ENCODE assay signal across 34 cellular contexts in genomic region chr4:5192678-5193077, GRCh38.
DNase-seq lines count a peak whose midpoint lies in the region; ATAC-seq and TF ChIP-seq lines count a peak whose summit lies in the region.
"Had no signal": no experiment of that assay in that cellular context is flagged by ENCODE, and none has a peak within 500 bp of the region (broad histone marks: within the 10 kb centered on the region; RNA-seq: fewer than 3 reads in every experiment).

No MANE protein-coding gene starts in this region.

- H3F3A ChIP-seq in OCI-LY1 (ENCODE audit: insufficient read depth, low read length), result no peaks in the 10 kb centered on the region

- H3K4me2 ChIP-seq in OCI-LY1 (ENCODE audit: low read length) (no peak overlapping the region), neuronal stem cell (ENCODE audit: insufficient read depth, low read length, poor library complexity, severe bottlenecking) (no peak overlapping the region), H9 (ENCODE audit: insufficient read depth, insufficient read length, low read length) (no peak overlapping the region)
- H3K4me2 ChIP-seq: A549; BLaER1; BLaER1 treated with 17β-estradiol and CSF1 and Interleukin-3, amounts not matched to agents 10 nM and 100 nM had no signal

- H2AK5ac ChIP-seq in neuronal stem cell (ENCODE audit: low read depth, low read length) (no peak overlapping the region), H9 (ENCODE audit: insufficient read length, low read length) (no peak overlapping the region)

- H3K27me3 Mint-ChIP-seq in osteocyte (ENCODE audit: unreplicated experiment) (no peaks in the 10 kb centered on the region), H9 (ENCODE audit: low read depth) (peaks cover 7% of the 10 kb centered on the region; the same call in 1 of the 2 replicates)
- H3K27me3 Mint-ChIP-seq: B cell; CD4-positive, alpha-beta memory T cell; CD4-positive, alpha-beta T cell; CD4-positive, CD25-positive, alpha-beta regulatory T cell had no signal

- H2BK20ac ChIP-seq in H9 (ENCODE audit: low read depth, low read length, poor library complexity, severe bottlenecking), result no peak overlapping the region

- H3K4me1 ChIP-seq in left ventricle myocardium inferior (no peaks in the 10 kb centered on the region), OCI-LY1 (ENCODE audit: insufficient read depth, low read length, severe bottlenecking) (peaks cover 29% of the 10 kb centered on the region), neuronal stem cell (ENCODE audit: control insufficient read depth in 2 of 2, insufficient read depth in 1 of 2, low read depth in 1 of 2, low read length in 2 of 2) (no peaks in the 10 kb centered on the region), H9 (ENCODE audit: insufficient read depth, low read length) (no peaks in the 10 kb centered on the region)
- H3K4me1 ChIP-seq: A549, Caco-2 had no signal

- H2BK120ac ChIP-seq in neuronal stem cell (ENCODE audit: low read depth, low read length) (no peak overlapping the region), H9 (ENCODE audit: low read depth, low read length, poor library complexity, severe bottlenecking) (no peak overlapping the region)

- H3K56ac ChIP-seq in H9 (ENCODE audit: insufficient read length, low read depth, low read length), result no peak overlapping the region

- H3K36me3 ChIP-seq in left ventricle myocardium inferior, result no peaks in the 10 kb centered on the region
- no peaks in the 10 kb centered on the region for H3K36me3 ChIP-seq in OCI-LY1 (ENCODE audit: insufficient read depth, low read length)
- H3K36me3 ChIP-seq in neuronal stem cell (replicated peaks in 1 of 2; ENCODE audit: control insufficient read depth in 2 of 2, insufficient read depth in 2 of 2, low read length in 2 of 2), result no peaks in the 10 kb centered on the region
- H3K36me3 ChIP-seq: BE2C; BLaER1; BLaER1 treated with 17β-estradiol and CSF1 and Interleukin-3, amounts not matched to agents 10 nM and 100 nM had no signal

- TF ChIP-seq CTCF in left ventricle myocardium inferior (IDR thresholded peaks at IDR 0.05; ENCODE audit: borderline replicate concordance), result no peak
- TF ChIP-seq CTCF in OCI-LY1 (IDR thresholded peaks at IDR 0.05; ENCODE audit: low read length), result no peak
- TF ChIP-seq CTCF in osteocyte (IDR thresholded peaks at IDR 0.05), result no peak
- TF ChIP-seq CTCF in H9 (conservative IDR thresholded peaks at IDR 0.05), result no peak

- H3K9me3 Mint-ChIP-seq in osteocyte (ENCODE audit: unreplicated experiment), result no peaks in the 10 kb centered on the region
- H3K9me3 Mint-ChIP-seq in H9, result no peaks in the 10 kb centered on the region
- H3K9me3 Mint-ChIP-seq: CD14-positive monocyte; CD4-positive, alpha-beta T cell; CD4-positive, CD25-positive, alpha-beta regulatory T cell; CD8-positive, alpha-beta memory T cell; CD8-positive, alpha-beta T cell had no signal

- H3K9ac ChIP-seq in OCI-LY1 (ENCODE audit: low read length) (no peak overlapping the region), neuronal stem cell (ENCODE audit: low read depth, low read length, poor library complexity) (peak overlapping the region; percentile 14), H9 (ENCODE audit: extremely low read depth, insufficient read length, low read length) (no peak overlapping the region)
- H3K9ac ChIP-seq: BLaER1; BLaER1 treated with 17β-estradiol and CSF1 and Interleukin-3, amounts not matched to agents 10 nM and 100 nM had no signal

- no peaks in the 10 kb centered on the region for H3K9me3 ChIP-seq in left ventricle myocardium inferior (replicated peaks)
- H3K9me3 ChIP-seq in OCI-LY1 (ENCODE audit: low read length), result no peaks in the 10 kb centered on the region
- no peaks in the 10 kb centered on the region for H3K9me3 ChIP-seq in neuronal stem cell (replicated peaks in 1 of 2; ENCODE audit: control insufficient read depth in 2 of 2, insufficient read depth in 1 of 2, low read depth in 1 of 2, low read length in 2 of 2)
- H3K9me3 ChIP-seq in H9 (ENCODE audit: control insufficient read depth, low read depth, low read length), result no peaks in the 10 kb centered on the region
- H3K9me3 ChIP-seq: A549, BE2C, BLaER1, Caco-2 had no signal

- H2BK5ac ChIP-seq in neuronal stem cell (ENCODE audit: low read length), result no peak overlapping the region
- H2BK5ac ChIP-seq in H9 (ENCODE audit: insufficient read length, low read length), result no peak overlapping the region

- intact Hi-C loops in Right ventricle myocardium inferior (cut with DNase I), result no loop called here
- intact Hi-C loops in left ventricle myocardium inferior (cut with micrococcal nuclease), result no loop called here

- no peak for ATAC-seq in Right ventricle myocardium inferior
- ATAC-seq: A549; CD8-positive, alpha-beta T cell had no signal

- H3K4me3 ChIP-seq in left ventricle myocardium inferior, result no peak overlapping the region
- H3K4me3 ChIP-seq in OCI-LY1 (ENCODE audit: low read depth, low read length, poor library complexity, severe bottlenecking), result no peak overlapping the region
- no peak overlapping the region for H3K4me3 ChIP-seq in neuronal stem cell (ENCODE audit: low read length in 2 of 2)
- H3K4me3 ChIP-seq: A549; BLaER1; BLaER1 treated with 17β-estradiol and CSF1 and Interleukin-3, amounts not matched to agents 10 nM and 100 nM had no signal

- H3K14ac ChIP-seq in neuronal stem cell (ENCODE audit: low read length), result no peak overlapping the region
- no peak overlapping the region for H3K14ac ChIP-seq in H9 (ENCODE audit: insufficient read depth, low read length)

- H3K79me2 ChIP-seq in OCI-LY1 (ENCODE audit: insufficient read depth, low read length) (no peaks in the 10 kb centered on the region), H9 (ENCODE audit: insufficient read depth, low read length) (no peaks in the 10 kb centered on the region)

- H3K23ac ChIP-seq in neuronal stem cell (ENCODE audit: low read depth, low read length, poor library complexity), result no peak overlapping the region
- no peak overlapping the region for H3K23ac ChIP-seq in H9 (ENCODE audit: insufficient read length, low read depth, low read length)

- H4K20me1 ChIP-seq in OCI-LY1 (ENCODE audit: insufficient read depth, low read length), result no peaks in the 10 kb centered on the region
- H4K20me1 ChIP-seq in H9 (ENCODE audit: control insufficient read depth, insufficient read depth, insufficient read length), result no peaks in the 10 kb centered on the region
- H4K20me1 ChIP-seq: BLaER1; BLaER1 treated with 17β-estradiol and CSF1 and Interleukin-3, amounts not matched to agents 10 nM and 100 nM had no signal

- H3K27ac Mint-ChIP-seq in osteocyte (ENCODE audit: unreplicated experiment) (peak overlapping the region; percentile 86), H9 (no peak overlapping the region)
- H3K27ac Mint-ChIP-seq: B cell; CD14-positive monocyte; CD4-positive, alpha-beta memory T cell; CD4-positive, alpha-beta T cell; CD4-positive, CD25-positive, alpha-beta regulatory T cell; CD8-positive, alpha-beta T cell had no signal

- H3K9me2 ChIP-seq in OCI-LY1 (ENCODE audit: low read depth, low read length), result no peaks in the 10 kb centered on the region

- no peak overlapping the region for H3T11ph ChIP-seq in H9 (ENCODE audit: low read length)

- H4K5ac ChIP-seq in H9 (ENCODE audit: insufficient read length, low read depth, low read length), result no peak overlapping the region

- H2BK12ac ChIP-seq in neuronal stem cell (ENCODE audit: low read length) (no peak overlapping the region), H9 (ENCODE audit: insufficient read length, low read depth, low read length) (no peak overlapping the region)

- no peaks in the 10 kb centered on the region for H3K23me2 ChIP-seq in H9 (ENCODE audit: insufficient read length, low read depth, low read length, poor library complexity, severe bottlenecking)

- no peak overlapping the region for H3K4me3 Mint-ChIP-seq in osteocyte (ENCODE audit: unreplicated experiment)
- H3K4me3 Mint-ChIP-seq in H9, result no peak overlapping the region
- H3K4me3 Mint-ChIP-seq: B cell; CD14-positive monocyte; CD4-positive, alpha-beta memory T cell; CD4-positive, alpha-beta T cell; CD4-positive, CD25-positive, alpha-beta regulatory T cell; CD8-positive, alpha-beta memory T cell; CD8-positive, alpha-beta T cell had no signal

- peaks cover 3% of the 10 kb centered on the region for H3K36me3 Mint-ChIP-seq in osteocyte (ENCODE audit: unreplicated experiment)
- no peaks in the 10 kb centered on the region; a peak in 1 of 7 replicates for H3K36me3 Mint-ChIP-seq in H9 (ENCODE audit: insufficient read depth in 1 of 3, low read depth in 3 of 3)
- H3K36me3 Mint-ChIP-seq: CD4-positive, alpha-beta memory T cell; CD4-positive, CD25-positive, alpha-beta regulatory T cell; CD8-positive, alpha-beta memory T cell; CD8-positive, alpha-beta T cell had no signal

- no peak overlapping the region for H3K18ac ChIP-seq in neuronal stem cell (ENCODE audit: low read length)
- H3K18ac ChIP-seq in H9 (ENCODE audit: insufficient read length, low read depth, low read length), result no peak overlapping the region

- no peak overlapping the region for H2BK15ac ChIP-seq in neuronal stem cell (ENCODE audit: low read length)
- no peak overlapping the region for H2BK15ac ChIP-seq in H9 (ENCODE audit: low read depth, low read length)

- H4K91ac ChIP-seq in neuronal stem cell (ENCODE audit: low read depth, low read length, poor library complexity) (no peak overlapping the region), H9 (ENCODE audit: insufficient read length, low read depth, low read length) (no peak overlapping the region)

- H3K79me1 ChIP-seq in neuronal stem cell (ENCODE audit: low read depth, low read length), result no peaks in the 10 kb centered on the region
- H3K79me1 ChIP-seq in H9 (ENCODE audit: insufficient read depth, low read depth, low read length, poor library complexity, severe bottlenecking), result no peaks in the 10 kb centered on the region

- H3K27me3 ChIP-seq in left ventricle myocardium inferior (ENCODE audit: low read depth) (no peaks in the 10 kb centered on the region), OCI-LY1 (ENCODE audit: insufficient read depth, low read length) (no peaks in the 10 kb centered on the region), neuronal stem cell (ENCODE audit: control insufficient read depth in 3 of 3, insufficient read depth in 3 of 3, low read depth in 1 of 3, low read length in 3 of 3) (no peaks in the 10 kb centered on the region), H9 (ENCODE audit: insufficient read depth, low read length) (no peaks in the 10 kb centered on the region)
- H3K27me3 ChIP-seq: BLaER1; BLaER1 treated with 17β-estradiol and CSF1 and Interleukin-3, amounts not matched to agents 10 nM and 100 nM had no signal

- DNase-seq in Right ventricle myocardium inferior (ENCODE audit: missing footprints), result peak; percentile 60
- no peak for DNase-seq in left ventricle myocardium inferior
- no peak for DNase-seq in neuronal stem cell (ENCODE audit: low spot score)
- DNase-seq in osteocyte (ENCODE audit: extremely low spot score, unreplicated experiment), result no peak
- no peak for DNase-seq in NCI-H1092 treated with DMSO at 0.1 percent for 48 hours (lab: John Stamatoyannopoulos, UW)
- no peak for DNase-seq in H9
- no peak for DNase-seq in activated effector memory CD4-positive, alpha-beta T cell treated with Interleukin-2 at 50 U/mL for 16 hours
- DNase-seq: 8988T; ACHN; AML-193; BE2C; C1 segment of cervical spinal cord; Caco-2; Calu3; CD4-positive, alpha-beta memory T cell; CD4-positive, alpha-beta T cell; CD4-positive, CD25-positive, alpha-beta regulatory T cell; CD8-positive, alpha-beta memory T cell; CD8-positive, alpha-beta T cell; COR-L47; DMS 273 treated with DMSO at 0.1 percent for 48 hours; DMS153; DMS53; DMS79; DMS79 treated with DMSO at 0.1 percent for 48 hours; DND-41 had no signal

- H3K4ac ChIP-seq in neuronal stem cell (ENCODE audit: low read length), result no peak overlapping the region
- no peak overlapping the region for H3K4ac ChIP-seq in H9 (ENCODE audit: low read depth, low read length)

- no peak overlapping the region for H3K27ac ChIP-seq in left ventricle myocardium inferior (replicated peaks)
- H3K27ac ChIP-seq in OCI-LY1 (ENCODE audit: low read depth, low read length, poor library complexity, severe bottlenecking), result peak overlapping the region; percentile 17
- H3K27ac ChIP-seq in neuronal stem cell (replicated peaks; ENCODE audit: low read length), result no peak overlapping the region
- H3K27ac ChIP-seq in H9 (ENCODE audit: insufficient read length, low read depth, low read length), result no peak overlapping the region
- H3K27ac ChIP-seq: 22Rv1; A549; BLaER1; BLaER1 treated with 17β-estradiol and CSF1 and Interleukin-3, amounts not matched to agents 10 nM and 100 nM; C4-2B had no signal

- H2AFZ ChIP-seq in OCI-LY1 (ENCODE audit: low read length), result no peak overlapping the region
- H2AFZ ChIP-seq in neuronal stem cell (ENCODE audit: low read length), result no peak overlapping the region
- no peak overlapping the region for H2AFZ ChIP-seq in H9 (ENCODE audit: low read length)

- WGBS in neuronal stem cell (ENCODE audit: extremely low coverage in 2 of 2, insufficient read length in 2 of 2, insufficient replicate concordance in 1 of 2), 2 donors, result no CpG with 5 or more reads among the region's 12 CpGs
- no CpG with 5 or more reads among the region's 12 CpGs for WGBS in H9 (ENCODE audit: extremely low coverage, insufficient read length, low lambda C conversion rate)

- H3K4me1 Mint-ChIP-seq in osteocyte (ENCODE audit: unreplicated experiment) (peaks cover 24% of the 10 kb centered on the region), H9 (peaks cover 2 to 5% of the 10 kb centered on the region in 2 experiments; a peak in 1 of 4 replicates)
- H3K4me1 Mint-ChIP-seq: B cell; CD14-positive monocyte; CD4-positive, alpha-beta memory T cell; CD4-positive, CD25-positive, alpha-beta regulatory T cell; CD8-positive, alpha-beta memory T cell had no signal

- no peak overlapping the region for H4K8ac ChIP-seq in neuronal stem cell (ENCODE audit: low read depth, low read length)
- H4K8ac ChIP-seq in H9 (replicated peaks; ENCODE audit: insufficient read length, low read depth, low read length), result no peak overlapping the region
